ENCODE assay signal across 8 cellular contexts in genomic region chr13:48532473-48533206, GRCh38. TPM values are rescaled to one million over a fixed set of nuclear protein-coding genes. Genes with fewer than 3 reads are reported as not detected.
DNase-seq lines count a peak whose midpoint lies in the region; ATAC-seq and TF ChIP-seq lines count a peak whose summit lies in the region.

Gene RCBTB2 (minus strand): TSS chr13:48533080. CDS start chr13:48521939, 11,141 bp downstream.

- peaks cover 25% of the 10 kb centered on the region for H3K4me1 Mint-ChIP-seq in nephron

- peak within 1 kb of the TSS; percentile 82 for H3K4me3 ChIP-seq in fibroblast of the aortic adventitia (ENCODE audit: low read depth, low read length)

- no peaks in the 10 kb centered on the region for H3K9me3 Mint-ChIP-seq in nephron

- DNase-seq in EL, result peak; percentile 97
- DNase-seq in H4 (ENCODE audit: low spot score), result peak; percentile 93
- peak; percentile 98 for DNase-seq in LoVo (ENCODE audit: low spot score)
- peak; percentile 99 for DNase-seq in RWPE1 (ENCODE audit: low spot score)
- peak; percentile 97 for DNase-seq in activated effector memory CD4-positive, alpha-beta T cell treated with Interleukin-2 at 50 U/mL for 16 hours
- peak; percentile 98 for DNase-seq in fibroblast of the aortic adventitia (ENCODE audit: low read depth)
- DNase-seq in stimulated activated naive CD8-positive, alpha-beta T cell treated with anti-CD3 and anti-CD28 coated beads, Interleukin-15, Interleukin-2, amounts not matched to agents 100 U/mL and 50 U/mL, for 24 hours, result peak; percentile 100

- peak within 1 kb of the TSS; percentile 92 to 98 (median 94) for H3K4me3 Mint-ChIP-seq in nephron

- POLR2A ChIA-PET in RWPE1 (lab: Yijun Ruan, JAX; ENCODE audit: low non-redundant PET), result interaction anchor here (0.7 to 1.0 kb wide), 2 partner anchors 15 to 32 kb away, joined by 3 read pairs; no protein-coding TSS in a partner anchor

- peak; percentile 95 for ATAC-seq in stimulated activated naive CD8-positive, alpha-beta T cell treated with anti-CD3 and anti-CD28 coated beads, Interleukin-15, Interleukin-2, amounts not matched to agents 100 U/mL and 50 U/mL, for 24 hours

- H3K36me3 Mint-ChIP-seq in nephron (ENCODE audit: low read depth), result no peaks in the 10 kb centered on the region

- no peaks in the 10 kb centered on the region for H3K27me3 Mint-ChIP-seq in nephron (ENCODE audit: low read depth)

- CTCF ChIA-PET in RWPE1 (lab: Yijun Ruan, JAX), result interaction anchor here (0.7 kb wide), 1 partner anchor 16 kb away, joined by 3 read pairs; no protein-coding TSS in a partner anchor

- peak within 1 kb of the TSS; percentile 98 to 99 (median 99) for H3K27ac Mint-ChIP-seq in nephron

- H3K27ac ChIP-seq in RWPE1, result peak within 1 kb of the TSS; percentile 91

- no peak for TF ChIP-seq CTCF in RWPE1 (conservative IDR thresholded peaks at IDR 0.05; ENCODE audit: low read depth)
- TF ChIP-seq CTCF in fibroblast of the aortic adventitia (IDR thresholded peaks at IDR 0.05; ENCODE audit: insufficient read depth, low read length), result no peak
- no peak for TF ChIP-seq CTCF in nephron (IDR thresholded peaks at IDR 0.05; ENCODE audit: unreplicated experiment in 3 of 3)

RNA-seq across cellular contexts. Expression of gene RCBTB2, which starts in this region (rescaled TPM):
- total RNA-seq in H4 (2014; rRNA removed; shearing (Covaris generic)), result 7.0 and 7.6 TPM in 2 replicates
- total RNA-seq in fibroblast of the aortic adventitia (ENCODE audit: low replicate concordance), result 6.3 and 7.0 TPM in 2 replicates

Comparison
In these comparisons a context has a peak if more than half of its experiments do, and no peak if none do; other contexts are left out.
1. Peak in every context shown above with its lines: DNase-seq, ATAC-seq, H3K4me3 ChIP-seq and H3K27ac ChIP-seq.